Comparison of ENCODE assay signal across 1 cellular context in the genomic region with DNA sequence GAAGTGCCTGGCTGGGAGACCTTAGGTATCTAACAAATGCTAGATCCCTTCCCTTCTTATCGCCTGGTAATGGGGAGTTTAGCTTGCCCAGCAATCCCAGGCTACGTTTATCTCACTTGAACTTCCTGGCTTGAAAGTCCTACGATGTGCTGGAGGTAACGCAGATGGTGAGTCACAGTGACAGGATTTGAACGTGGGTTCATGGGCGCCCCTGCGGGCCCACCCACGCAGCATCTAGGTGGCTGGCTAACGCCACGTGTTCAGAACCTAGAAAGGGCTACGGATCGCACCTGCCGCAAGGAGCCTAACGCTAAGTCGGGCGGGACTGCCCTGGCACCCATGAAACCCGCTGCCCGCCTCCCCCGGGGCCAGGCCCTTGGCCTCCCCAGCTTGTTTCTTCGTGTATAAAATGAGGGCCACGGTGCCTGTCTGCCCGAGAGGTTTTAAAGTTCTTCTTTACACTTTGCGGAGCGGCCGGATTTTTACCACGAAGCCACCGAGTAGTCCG.
TF ChIP-seq lines count a peak whose summit lies in the region.

No MANE protein-coding gene starts in this region.

TF ChIP-seq in HEK293, 187 proteins besides CTCF, POLR2A, EP300 and RAD21 (continued from another document):
- TF ChIP-seq, protein P1, sequence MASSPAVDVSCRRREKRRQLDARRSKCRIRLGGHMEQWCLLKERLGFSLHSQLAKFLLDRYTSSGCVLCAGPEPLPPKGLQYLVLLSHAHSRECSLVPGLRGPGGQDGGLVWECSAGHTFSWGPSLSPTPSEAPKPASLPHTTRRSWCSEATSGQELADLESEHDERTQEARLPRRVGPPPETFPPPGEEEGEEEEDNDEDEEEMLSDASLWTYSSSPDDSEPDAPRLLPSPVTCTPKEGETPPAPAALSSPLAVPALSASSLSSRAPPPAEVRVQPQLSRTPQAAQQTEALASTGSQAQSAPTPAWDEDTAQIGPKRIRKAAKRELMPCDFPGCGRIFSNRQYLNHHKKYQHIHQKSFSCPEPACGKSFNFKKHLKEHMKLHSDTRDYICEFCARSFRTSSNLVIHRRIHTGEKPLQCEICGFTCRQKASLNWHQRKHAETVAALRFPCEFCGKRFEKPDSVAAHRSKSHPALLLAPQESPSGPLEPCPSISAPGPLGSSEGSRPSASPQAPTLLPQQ (tag by site-specific recombination; IDR thresholded peaks at IDR 0.05), result peak; percentile 69; the same call in 1 of the 2 replicates
- TF ChIP-seq ZFP69B (tag by site-specific recombination; IDR thresholded peaks at IDR 0.05) (peak; percentile 72), ZFHX2 (tag by site-specific recombination; conservative IDR thresholded peaks at IDR 0.05) (peak; percentile 90), ZNF423 (tag by site-specific recombination; IDR thresholded peaks at IDR 0.05) (0 out of 2 replicates have a peak, but pooled peaks have one; percentile 41), GLIS1 (tag by site-specific recombination; IDR thresholded peaks at IDR 0.05) (peak; percentile 53), SALL2 (tag by site-specific recombination; IDR thresholded peaks at IDR 0.05; ENCODE audit: borderline replicate concordance) (no peak), EGR2 (tag by site-specific recombination; IDR thresholded peaks at IDR 0.05; ENCODE audit: low read depth) (peak; percentile 80), GLI2 (tag by site-specific recombination; IDR thresholded peaks at IDR 0.05; ENCODE audit: borderline replicate concordance, low read depth) (0 out of 2 replicates have a peak, but pooled peaks have one; percentile 3), ZNF701 (tag by site-specific recombination; IDR thresholded peaks at IDR 0.05) (no peak), ZNF157 (tag by site-specific recombination; IDR thresholded peaks at IDR 0.05) (no peak), GLIS2 (tag by site-specific recombination; IDR thresholded peaks at IDR 0.05) (peak; percentile 94), ZXDB (tag by site-specific recombination; IDR thresholded peaks at IDR 0.05) (peak; percentile 63), ZNF391 (tag by site-specific recombination; IDR thresholded peaks at IDR 0.05; ENCODE audit: borderline replicate concordance, low read depth) (0 out of 2 replicates have a peak, but pooled peaks have one; percentile 45), ZNF335 (tag by site-specific recombination; conservative IDR thresholded peaks at IDR 0.05) (peak; percentile 89)
- TF ChIP-seq, protein P2, sequence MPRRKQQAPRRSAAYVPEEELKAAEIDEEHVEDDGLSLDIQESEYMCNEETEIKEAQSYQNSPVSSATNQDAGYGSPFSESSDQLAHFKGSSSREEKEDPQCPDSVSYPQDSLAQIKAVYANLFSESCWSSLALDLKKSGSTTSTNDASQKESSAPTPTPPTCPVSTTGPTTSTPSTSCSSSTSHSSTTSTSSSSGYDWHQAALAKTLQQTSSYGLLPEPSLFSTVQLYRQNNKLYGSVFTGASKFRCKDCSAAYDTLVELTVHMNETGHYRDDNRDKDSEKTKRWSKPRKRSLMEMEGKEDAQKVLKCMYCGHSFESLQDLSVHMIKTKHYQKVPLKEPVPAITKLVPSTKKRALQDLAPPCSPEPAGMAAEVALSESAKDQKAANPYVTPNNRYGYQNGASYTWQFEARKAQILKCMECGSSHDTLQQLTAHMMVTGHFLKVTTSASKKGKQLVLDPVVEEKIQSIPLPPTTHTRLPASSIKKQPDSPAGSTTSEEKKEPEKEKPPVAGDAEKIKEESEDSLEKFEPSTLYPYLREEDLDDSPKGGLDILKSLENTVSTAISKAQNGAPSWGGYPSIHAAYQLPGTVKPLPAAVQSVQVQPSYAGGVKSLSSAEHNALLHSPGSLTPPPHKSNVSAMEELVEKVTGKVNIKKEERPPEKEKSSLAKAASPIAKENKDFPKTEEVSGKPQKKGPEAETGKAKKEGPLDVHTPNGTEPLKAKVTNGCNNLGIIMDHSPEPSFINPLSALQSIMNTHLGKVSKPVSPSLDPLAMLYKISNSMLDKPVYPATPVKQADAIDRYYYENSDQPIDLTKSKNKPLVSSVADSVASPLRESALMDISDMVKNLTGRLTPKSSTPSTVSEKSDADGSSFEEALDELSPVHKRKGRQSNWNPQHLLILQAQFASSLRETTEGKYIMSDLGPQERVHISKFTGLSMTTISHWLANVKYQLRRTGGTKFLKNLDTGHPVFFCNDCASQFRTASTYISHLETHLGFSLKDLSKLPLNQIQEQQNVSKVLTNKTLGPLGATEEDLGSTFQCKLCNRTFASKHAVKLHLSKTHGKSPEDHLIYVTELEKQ (tag by site-specific recombination; IDR thresholded peaks at IDR 0.05; ENCODE audit: borderline replicate concordance), result 0 out of 2 replicates have a peak, but pooled peaks have one; percentile 2
- TF ChIP-seq, protein P3, sequence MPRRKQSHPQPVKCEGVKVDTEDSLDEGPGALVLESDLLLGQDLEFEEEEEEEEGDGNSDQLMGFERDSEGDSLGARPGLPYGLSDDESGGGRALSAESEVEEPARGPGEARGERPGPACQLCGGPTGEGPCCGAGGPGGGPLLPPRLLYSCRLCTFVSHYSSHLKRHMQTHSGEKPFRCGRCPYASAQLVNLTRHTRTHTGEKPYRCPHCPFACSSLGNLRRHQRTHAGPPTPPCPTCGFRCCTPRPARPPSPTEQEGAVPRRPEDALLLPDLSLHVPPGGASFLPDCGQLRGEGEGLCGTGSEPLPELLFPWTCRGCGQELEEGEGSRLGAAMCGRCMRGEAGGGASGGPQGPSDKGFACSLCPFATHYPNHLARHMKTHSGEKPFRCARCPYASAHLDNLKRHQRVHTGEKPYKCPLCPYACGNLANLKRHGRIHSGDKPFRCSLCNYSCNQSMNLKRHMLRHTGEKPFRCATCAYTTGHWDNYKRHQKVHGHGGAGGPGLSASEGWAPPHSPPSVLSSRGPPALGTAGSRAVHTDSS (tag by site-specific recombination; IDR thresholded peaks at IDR 0.05), result no peak
- TF ChIP-seq, protein P4, sequence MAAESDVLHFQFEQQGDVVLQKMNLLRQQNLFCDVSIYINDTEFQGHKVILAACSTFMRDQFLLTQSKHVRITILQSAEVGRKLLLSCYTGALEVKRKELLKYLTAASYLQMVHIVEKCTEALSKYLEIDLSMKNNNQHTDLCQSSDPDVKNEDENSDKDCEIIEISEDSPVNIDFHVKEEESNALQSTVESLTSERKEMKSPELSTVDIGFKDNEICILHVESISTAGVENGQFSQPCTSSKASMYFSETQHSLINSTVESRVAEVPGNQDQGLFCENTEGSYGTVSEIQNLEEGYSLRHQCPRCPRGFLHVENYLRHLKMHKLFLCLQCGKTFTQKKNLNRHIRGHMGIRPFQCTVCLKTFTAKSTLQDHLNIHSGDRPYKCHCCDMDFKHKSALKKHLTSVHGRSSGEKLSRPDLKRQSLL (tag by site-specific recombination; IDR thresholded peaks at IDR 0.05), result no peak
